ENCODE assay signal across 8 cellular contexts in genomic region chr7:23013715-23014649, GRCh38. TPM values are rescaled to one million over a fixed set of nuclear protein-coding genes. Genes with fewer than 3 reads are reported as not detected.
DNase-seq lines count a peak whose midpoint lies in the region; ATAC-seq and TF ChIP-seq lines count a peak whose summit lies in the region.

Gene HYCC1, minus strand, starts transcription at chr7:23014130. Its CDS starts 23,019 bp downstream, at chr7:22991111.

- H3K27ac ChIP-seq in osteoblast (ENCODE audit: low read depth, low read length) = peak within 1 kb of the TSS; percentile 66
- peak within 1 kb of the TSS; percentile 81 to 84 for H3K27ac ChIP-seq in thoracic aorta

- H3K9me3 ChIP-seq in osteoblast (ENCODE audit: low read depth, low read length) (no peaks in the 10 kb centered on the region), thoracic aorta (no peaks in the 10 kb centered on the region)

- H3K4me3 ChIP-seq in osteoblast (ENCODE audit: insufficient read depth, low read length) (peak within 1 kb of the TSS; percentile 90), thoracic aorta (peak within 1 kb of the TSS; percentile 94)

- DNase-seq in NCI-H1092 (lab: John Stamatoyannopoulos, UW) (peak; percentile 99), SKM-1 (lab: John Stamatoyannopoulos, UW; ENCODE audit: unreplicated experiment) (peak; percentile 96), glomerular visceral epithelial cell (ENCODE audit: extremely low spot score) (peak; percentile 99), osteoblast (ENCODE audit: insufficient read length, low spot score, missing footprints) (peak; percentile 96), thoracic aorta (ENCODE audit: low spot score) (peak; percentile 95)
- DNase-seq in activated naive CD4-positive, alpha-beta T cell treated with anti-CD3 and anti-CD28 coated beads, Interleukin-2, amount 50 U/mL, for 72 hours (ENCODE audit: low spot score in 2 of 2) = peak; percentile 98 to 99

- H3K36me3 Mint-ChIP-seq in activated naive CD4-positive, alpha-beta T cell treated with anti-CD3 and anti-CD28 coated beads, Interleukin-2, amount 50 U/mL, for 72 hours = no peaks in the 10 kb centered on the region

- ATAC-seq in HG02610 (IDR thresholded peaks at IDR 0.05; ENCODE audit: unreplicated experiment) (peak; percentile 98), thoracic aorta (ENCODE audit: insufficient number of reproducible peaks, low FRiP score, low read depth) (peak; percentile 99)
- ATAC-seq in activated naive CD4-positive, alpha-beta T cell treated with anti-CD3 and anti-CD28 coated beads, Interleukin-2, amount 50 U/mL, for 72 hours = peak; percentile 99

- peak within 1 kb of the TSS; percentile 73 for H2AFZ ChIP-seq in osteoblast (ENCODE audit: low read length)

- peaks cover 0 to 6% of the 10 kb centered on the region in 2 donors for H3K9me3 Mint-ChIP-seq in activated naive CD4-positive, alpha-beta T cell treated with anti-CD3 and anti-CD28 coated beads, Interleukin-2, amount 50 U/mL, for 72 hours

- H3K79me2 ChIP-seq in osteoblast (ENCODE audit: insufficient read depth, low read length) = peaks cover 49% of the 10 kb centered on the region

- H3K27ac Mint-ChIP-seq in activated naive CD4-positive, alpha-beta T cell treated with anti-CD3 and anti-CD28 coated beads, Interleukin-2, amount 50 U/mL, for 72 hours = peak within 1 kb of the TSS in 1 of 2 donors; percentile 84

- H3K36me3 ChIP-seq in osteoblast (ENCODE audit: insufficient read depth, low read length) (no peaks in the 10 kb centered on the region), thoracic aorta (no peaks in the 10 kb centered on the region)

- peak within 1 kb of the TSS; percentile 89 for H3K4me2 ChIP-seq in osteoblast (ENCODE audit: insufficient read depth, low read length)

- H3K4me1 ChIP-seq in osteoblast (ENCODE audit: insufficient read depth, low read length) (peaks cover 30% of the 10 kb centered on the region), thoracic aorta (ENCODE audit: control insufficient read depth in 1 of 2, low read depth in 2 of 2) (peaks cover 38 to 71% of the 10 kb centered on the region in 2 donors)

- TF ChIP-seq POLR2A in GM10847 (IDR thresholded peaks at IDR 0.05; ENCODE audit: extremely low read depth, insufficient read length) = peak; percentile 96

- TF ChIP-seq CTCF in osteoblast (IDR thresholded peaks at IDR 0.05; ENCODE audit: extremely low read depth, low read depth, low read length) (peak; percentile 65), thoracic aorta (IDR thresholded peaks at IDR 0.05) (peak; percentile 82)

- H4K20me1 ChIP-seq in osteoblast (ENCODE audit: insufficient read depth, low read length) = peaks cover 36% of the 10 kb centered on the region

- no peaks in the 10 kb centered on the region for H3K27me3 ChIP-seq in osteoblast (ENCODE audit: insufficient read depth, low read length)
- no peaks in the 10 kb centered on the region for H3K27me3 ChIP-seq in thoracic aorta (replicated peaks; ENCODE audit: insufficient read depth)

RNA-seq across cellular contexts. Expression of gene HYCC1, which starts in this region (rescaled TPM):
- total RNA-seq in activated naive CD4-positive, alpha-beta T cell treated with anti-CD3 and anti-CD28 coated beads, Interleukin-2, amount 50 U/mL, for 72 hours = 10 to 100 TPM; 17.6 to 18.3 TPM
- total RNA-seq in osteoblast (103 and 121 TPM in 2 replicates), thoracic aorta (100 to 1,000 TPM in 1 of 2 donors, 10 to 100 TPM in 1; 82.2 to 157 TPM)

Comparison
In these comparisons a context has a peak if more than half of its experiments do, and no peak if none do; other contexts are left out.
1. Peak in every context shown above with its lines: DNase-seq, ATAC-seq, H3K4me3 ChIP-seq and H3K27ac ChIP-seq.